In the genomic region with DNA sequence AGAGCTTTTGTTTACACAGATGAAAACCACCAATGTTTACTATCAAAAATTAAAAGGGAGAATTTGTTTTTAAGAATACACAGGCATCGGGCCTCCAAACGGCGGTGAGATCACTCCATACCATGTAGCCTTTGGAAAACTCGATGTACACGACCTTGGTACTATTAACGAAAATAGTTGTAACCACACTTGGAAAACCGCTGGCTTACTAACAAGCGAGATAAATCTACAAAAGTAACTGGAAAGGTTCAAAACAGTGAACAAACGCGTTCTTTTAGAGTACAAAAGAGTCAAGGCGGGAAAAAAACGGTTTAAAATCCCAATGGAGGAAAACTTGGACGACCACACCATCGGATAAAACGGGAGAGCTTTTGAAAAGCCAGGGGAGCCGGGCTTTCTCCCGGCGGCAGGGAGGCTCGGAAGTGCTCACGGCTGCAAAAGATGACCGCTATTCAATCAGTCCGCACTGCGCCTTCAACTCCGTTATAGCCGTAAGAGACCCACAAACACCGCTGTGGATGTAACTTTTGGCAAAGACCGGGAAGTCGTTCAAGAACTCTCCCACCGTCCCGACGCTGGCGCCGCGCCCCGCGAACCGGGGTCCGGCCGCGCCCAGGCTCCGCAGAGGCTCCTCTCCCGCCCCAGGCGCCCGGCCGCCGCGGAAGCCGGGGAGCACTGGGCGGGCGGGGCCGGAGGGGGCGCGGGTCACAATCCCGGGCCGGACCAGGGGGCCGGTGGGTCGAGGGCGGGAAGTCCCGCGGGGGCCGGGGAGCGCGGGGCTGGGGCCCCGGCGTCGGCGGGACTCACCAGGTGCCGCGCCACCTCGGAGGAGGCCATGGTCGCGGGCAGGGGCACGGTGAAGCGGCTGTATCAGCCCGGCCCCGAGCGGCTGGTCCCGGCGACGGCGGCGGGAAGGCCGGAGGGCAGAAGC, we compare ENCODE assay signal across 8 cellular contexts. TPM values are rescaled to one million over a fixed set of nuclear protein-coding genes. Genes with fewer than 3 reads are reported as not detected.
DNase-seq lines count a peak whose midpoint lies in the region; ATAC-seq and TF ChIP-seq lines count a peak whose summit lies in the region.

No MANE protein-coding gene starts in this region.

- H3K9ac ChIP-seq in fibroblast of lung (ENCODE audit: insufficient read depth, low read length) (peak overlapping the region; percentile 91), muscle layer of colon (ENCODE audit: low read length) (peak overlapping the region; percentile 98)

- H2AFZ ChIP-seq in fibroblast of lung (ENCODE audit: low read length) = no peak overlapping the region

- H3K4me3 ChIP-seq in fibroblast of lung (replicated peaks in 1 of 4; ENCODE audit: control extremely low read depth in 1 of 4, insufficient read depth in 1 of 4, low read depth in 3 of 4, low read length in 4 of 4) (peak overlapping the region; percentile 64 to 96 (median 87)), muscle layer of colon (ENCODE audit: low read depth in 1 of 2, low read length in 2 of 2) (peak overlapping the region; percentile 55 to 97), aorta (ENCODE audit: low read length in 2 of 2) (peak overlapping the region; percentile 97 to 99)

- DNase-seq in ACHN (peak; percentile 65), T-helper 9 cell (peak; percentile 1), fibroblast of lung (ENCODE audit: low read depth in 2 of 2) (peak; percentile 70 to 73), aorta (peak; percentile 79 to 87), cerebellar cortex (ENCODE audit: low spot score) (no peak)

- 0 to 1% methylated on average over 69 to 83 of the region's 83 CpGs for WGBS in aorta, 2 donors

- intact Hi-C loops in aorta (cut with DNase I) = loop anchor here in 1 of 2 donors (5.0 kb wide), 2 partner anchors 56 to 79 kb away; no protein-coding TSS in a partner anchor

- no peak for TF ChIP-seq CTCF in fibroblast of lung (conservative IDR thresholded peaks at IDR 0.05 in 1 of 2, IDR thresholded peaks at IDR 0.05 in 1 of 2; ENCODE audit: low read depth in 1 of 2, low read length in 2 of 2)

- H3K9me3 ChIP-seq in fibroblast of lung (ENCODE audit: control insufficient read depth, insufficient read depth, low read depth, low read length) (no peaks in the 10 kb centered on the region), muscle layer of colon (ENCODE audit: low read length) (no peaks in the 10 kb centered on the region), aorta (ENCODE audit: control insufficient read depth, low read length) (no peaks in the 10 kb centered on the region)

- H3K27me3 ChIP-seq in fibroblast of lung (ENCODE audit: control insufficient read depth, insufficient read depth, low read length) (no peaks in the 10 kb centered on the region), muscle layer of colon (ENCODE audit: control insufficient read depth in 1 of 2, insufficient read depth in 2 of 2, low read length in 2 of 2) (no peaks in the 10 kb centered on the region), aorta (ENCODE audit: control insufficient read depth in 1 of 2, insufficient read depth in 2 of 2, low read length in 1 of 2) (no peaks in the 10 kb centered on the region)

- H3K79me2 ChIP-seq in fibroblast of lung (ENCODE audit: control insufficient read depth, insufficient read depth, low read length) = peaks cover 54% of the 10 kb centered on the region

- peak; percentile 38 for ATAC-seq in GM18502 (IDR thresholded peaks at IDR 0.05; ENCODE audit: poor library complexity, unreplicated experiment)
- peak; percentile 11 for ATAC-seq in HG03108 (IDR thresholded peaks at IDR 0.05; ENCODE audit: unreplicated experiment)
- peak; percentile 52 for ATAC-seq in aorta (ENCODE audit: low FRiP score)

- H3K4me1 ChIP-seq in fibroblast of lung (ENCODE audit: control insufficient read depth, extremely low read depth, insufficient read depth, low read length) (peaks cover 6% of the 10 kb centered on the region), muscle layer of colon (ENCODE audit: insufficient read depth, low read length) (peaks cover 48% of the 10 kb centered on the region), aorta (ENCODE audit: control insufficient read depth in 1 of 2, insufficient read depth in 2 of 2, low read length in 2 of 2) (peaks cover 4 to 8% of the 10 kb centered on the region in 2 donors)

- H3K27ac ChIP-seq in fibroblast of lung (ENCODE audit: insufficient read depth, low read length) = peak overlapping the region; percentile 83
- peak overlapping the region; percentile 75 for H3K27ac ChIP-seq in muscle layer of colon (ENCODE audit: low read depth, low read length)
- peak overlapping the region; percentile 92 to 99 for H3K27ac ChIP-seq in aorta (ENCODE audit: low read depth in 1 of 2, low read length in 2 of 2)

- H4K20me1 ChIP-seq in fibroblast of lung (ENCODE audit: control insufficient read depth, extremely low read depth, insufficient read depth, low read length) = no peaks in the 10 kb centered on the region

- H3K36me3 ChIP-seq in fibroblast of lung (ENCODE audit: control insufficient read depth, insufficient read depth, low read length) (no peaks in the 10 kb centered on the region), muscle layer of colon (ENCODE audit: insufficient read depth, low read length) (no peaks in the 10 kb centered on the region), aorta (ENCODE audit: control insufficient read depth in 1 of 2, insufficient read depth in 2 of 2, low read length in 1 of 2) (no peaks in the 10 kb centered on the region)

- in situ Hi-C loops in ACHN (cut with HindIII; ENCODE audit: low pct_ligation_motif_present, low pct_unique_long_range_greater_than_20kb, low sequenced_read_pairs) = no loop called here

- peak overlapping the region; percentile 84 for H3K4me2 ChIP-seq in fibroblast of lung (ENCODE audit: extremely low read depth, insufficient read depth, low read length)

RNA-seq across cellular contexts. Expression of a gene that starts 0.5 kb away (rescaled TPM):
- total RNA-seq in fibroblast of lung (90.3 and 101 TPM in 2 replicates), aorta (100 to 1,000 TPM; 127 to 132 TPM)
- polyA plus RNA-seq in fibroblast of lung (91.1 and 99.4 TPM in 2 replicates), aorta (10 to 100 TPM; 80.3 to 86.6 TPM)
- 68.6 and 72.5 TPM in 2 replicates for polyA plus RNA-seq in fibroblast of lung (2012)
- 7.9 and 22.1 TPM in 2 replicates for polyA minus RNA-seq in fibroblast of lung (ENCODE audit: low replicate concordance)

RNA-seq across cellular contexts. Expression of a gene that starts 0.9 kb away (rescaled TPM):
- total RNA-seq in fibroblast of lung (7.1 and 10.3 TPM in 2 replicates), aorta (10 to 100 TPM; 12.0 to 15.0 TPM)
- polyA plus RNA-seq in fibroblast of lung (4.4 and 4.7 TPM in 2 replicates), aorta (1 to 10 TPM; 5.6 to 7.9 TPM)
- polyA plus RNA-seq in fibroblast of lung (2012) = 4.7 and 5.1 TPM in 2 replicates
- polyA minus RNA-seq in fibroblast of lung (ENCODE audit: low replicate concordance) = 0.52 and 0.71 TPM in 2 replicates
